Comparison of ENCODE assay signal across 19 cellular contexts in the genomic region with DNA sequence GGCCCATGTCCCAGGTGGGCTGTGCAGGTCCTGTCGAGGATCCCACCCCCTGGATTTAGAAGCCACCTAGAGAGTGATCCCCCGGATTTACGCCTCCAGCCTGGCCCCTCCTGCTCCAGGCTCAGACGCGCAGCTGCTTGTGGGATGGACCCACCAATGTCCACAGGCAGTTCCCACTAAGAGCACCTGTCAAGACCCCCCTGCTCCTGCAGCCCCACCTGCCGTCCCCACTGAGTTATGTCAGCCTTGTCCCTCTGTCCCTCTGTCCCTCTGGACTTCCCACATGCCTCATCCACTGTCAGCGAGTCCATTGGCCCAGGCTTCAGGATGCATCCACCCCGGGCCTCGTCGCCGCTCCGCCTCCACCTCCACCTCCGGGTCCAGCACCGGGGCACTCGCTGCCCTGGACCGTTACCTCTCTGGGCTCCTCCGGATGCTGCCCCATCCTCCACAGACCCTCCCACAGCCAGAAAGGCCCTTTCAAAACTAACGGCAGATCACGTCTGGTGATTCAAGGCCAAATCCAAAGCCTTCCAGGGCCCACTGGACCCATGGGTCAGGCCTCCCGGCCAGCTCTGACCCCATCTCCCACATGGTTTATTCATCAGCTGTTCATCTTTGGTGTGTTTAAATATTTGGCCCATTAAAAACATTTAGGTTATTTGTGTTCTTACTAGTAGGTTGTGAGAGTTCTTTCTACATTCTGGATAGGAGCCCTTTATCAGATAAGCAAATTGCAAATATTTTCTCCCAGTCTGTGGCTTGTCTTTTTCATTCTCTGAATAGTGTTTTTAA. TPM values are rescaled to one million over a fixed set of nuclear protein-coding genes. Genes with fewer than 3 reads are reported as not detected.
DNase-seq lines count a peak whose midpoint lies in the region; ATAC-seq and TF ChIP-seq lines count a peak whose summit lies in the region.
"Had no signal": no experiment of that assay in that cellular context is flagged by ENCODE, and none has a peak within 500 bp of the region (broad histone marks: within the 10 kb centered on the region; RNA-seq: fewer than 3 reads in every experiment).

No MANE protein-coding gene starts in this region.

- no peak overlapping the region for H2BK12ac ChIP-seq in neuronal stem cell (ENCODE audit: low read length)

- H3K4me3 ChIP-seq in right atrium auricular region (no peak overlapping the region), neuronal stem cell (ENCODE audit: low read length in 2 of 2) (no peak overlapping the region), vagina (no peak overlapping the region)
- H3K4me3 ChIP-seq: gastrocnemius medialis had no signal

- no peak for DNase-seq in Right ventricle myocardium inferior (ENCODE audit: missing footprints)
- no peak for DNase-seq in right atrium auricular region (ENCODE audit: low spot score)
- DNase-seq in Right ventricle myocardium superior = peak; percentile 30
- no peak for DNase-seq in neuronal stem cell (ENCODE audit: low spot score)
- DNase-seq in vagina (ENCODE audit: extremely low spot score in 2 of 2) = no peak
- no peak for DNase-seq in NCI-H2029 treated with DMSO at 0.1 percent for 48 hours (lab: John Stamatoyannopoulos, UW)
- DNase-seq in progenitor cell of endocrine pancreas (ENCODE audit: low spot score, unreplicated experiment) = no peak
- DNase-seq: anterior cingulate cortex, C1 segment of cervical spinal cord, midbrain, NCI-H1436 treated with DMSO at 0.1 percent for 48 hours, NCI-H2171 treated with DMSO at 0.1 percent for 48 hours, NCI-H526, SHP77 had no signal

- TF ChIP-seq CTCF in right atrium auricular region (IDR thresholded peaks at IDR 0.05) (no peak), vagina (IDR thresholded peaks at IDR 0.05) (no peak), progenitor cell of endocrine pancreas (IDR thresholded peaks at IDR 0.05; ENCODE audit: unreplicated experiment) (no peak)

- H3K18ac ChIP-seq in neuronal stem cell (ENCODE audit: low read length) = peak overlapping the region; percentile 2

- peak overlapping the region in 1 of 2 donors; percentile 16 for H3K27ac ChIP-seq in right atrium auricular region
- no peak overlapping the region for H3K27ac ChIP-seq in neuronal stem cell (replicated peaks; ENCODE audit: low read length)
- H3K27ac ChIP-seq in vagina = peak overlapping the region; percentile 7
- H3K27ac ChIP-seq: gastrocnemius medialis, HL-60 had no signal

- no peaks in the 10 kb centered on the region for H3K4me1 Mint-ChIP-seq in progenitor cell of endocrine pancreas (ENCODE audit: low read depth)
- H3K4me1 Mint-ChIP-seq: neural crest cell had no signal

- H3K14ac ChIP-seq in neuronal stem cell (ENCODE audit: low read length) = peak overlapping the region; percentile 47

- H3K4me2 ChIP-seq in neuronal stem cell (ENCODE audit: insufficient read depth, low read length, poor library complexity, severe bottlenecking) = no peak overlapping the region

- no peak overlapping the region for H2AFZ ChIP-seq in neuronal stem cell (ENCODE audit: low read length)

- H4K91ac ChIP-seq in neuronal stem cell (ENCODE audit: low read depth, low read length, poor library complexity) = no peak overlapping the region

- peak overlapping the region; percentile 88 for H2AK5ac ChIP-seq in neuronal stem cell (ENCODE audit: low read depth, low read length)

- peak overlapping the region; percentile 96 for H3K23ac ChIP-seq in neuronal stem cell (ENCODE audit: low read depth, low read length, poor library complexity)

- H4K8ac ChIP-seq in neuronal stem cell (ENCODE audit: low read depth, low read length) = no peak overlapping the region

- peaks cover 2% of the 10 kb centered on the region for H3K79me1 ChIP-seq in neuronal stem cell (ENCODE audit: low read depth, low read length)

- H3K4me3 Mint-ChIP-seq in progenitor cell of endocrine pancreas (ENCODE audit: low read depth) = no peak overlapping the region
- H3K4me3 Mint-ChIP-seq: neural crest cell had no signal

- peaks cover 7% of the 10 kb centered on the region for H3K27me3 Mint-ChIP-seq in progenitor cell of endocrine pancreas

- H2BK15ac ChIP-seq in neuronal stem cell (ENCODE audit: low read length) = no peak overlapping the region

- intact Hi-C loops in Right ventricle myocardium inferior (cut with DNase I) = no loop called here
- intact Hi-C loops in Right ventricle myocardium superior (cut with DNase I) = no loop called here
- intact Hi-C loops in vagina (cut with DNase I) = no loop called here

- H3K36me3 Mint-ChIP-seq in progenitor cell of endocrine pancreas (ENCODE audit: insufficient read depth) = no peaks in the 10 kb centered on the region

- no peak overlapping the region for H3K27ac Mint-ChIP-seq in progenitor cell of endocrine pancreas

- peaks cover 12% of the 10 kb centered on the region for H3K9me3 Mint-ChIP-seq in progenitor cell of endocrine pancreas (ENCODE audit: low read depth)

- no peak for TF ChIP-seq POLR2A in vagina (IDR thresholded peaks at IDR 0.05)

- ATAC-seq in Right ventricle myocardium inferior (peak; percentile 18), Right ventricle myocardium superior (ENCODE audit: poor library complexity) (peak; percentile 34), GM21423 (IDR thresholded peaks at IDR 0.05; ENCODE audit: unreplicated experiment) (no peak)
- ATAC-seq: gastrocnemius medialis had no signal

- H3K9me3 ChIP-seq in right atrium auricular region (peaks cover 0 to 9% of the 10 kb centered on the region in 2 donors), neuronal stem cell (replicated peaks in 1 of 2; ENCODE audit: control insufficient read depth in 2 of 2, insufficient read depth in 1 of 2, low read depth in 1 of 2, low read length in 2 of 2) (peaks cover 0 to 5% of the 10 kb centered on the region in 2 donors), vagina (no peaks in the 10 kb centered on the region)
- H3K9me3 ChIP-seq: gastrocnemius medialis had no signal

- H2BK120ac ChIP-seq in neuronal stem cell (ENCODE audit: low read depth, low read length) = no peak overlapping the region

- H3K36me3 ChIP-seq in right atrium auricular region (peaks cover 12% of the 10 kb centered on the region), neuronal stem cell (replicated peaks in 1 of 2; ENCODE audit: control insufficient read depth in 2 of 2, insufficient read depth in 2 of 2, low read length in 2 of 2) (no peaks in the 10 kb centered on the region), vagina (no peaks in the 10 kb centered on the region)
- H3K36me3 ChIP-seq: gastrocnemius medialis had no signal

- peak overlapping the region; percentile 33 for H2BK5ac ChIP-seq in neuronal stem cell (ENCODE audit: low read length)

- H3K27me3 ChIP-seq in right atrium auricular region = no peaks in the 10 kb centered on the region
- H3K27me3 ChIP-seq in neuronal stem cell (ENCODE audit: control insufficient read depth in 3 of 3, insufficient read depth in 3 of 3, low read depth in 1 of 3, low read length in 3 of 3) = no peaks in the 10 kb centered on the region
- no peaks in the 10 kb centered on the region for H3K27me3 ChIP-seq in vagina
- H3K27me3 ChIP-seq: gastrocnemius medialis had no signal

- no peak overlapping the region for H3K9ac ChIP-seq in neuronal stem cell (ENCODE audit: low read depth, low read length, poor library complexity)

- H3K4me1 ChIP-seq in right atrium auricular region (no peaks in the 10 kb centered on the region), neuronal stem cell (ENCODE audit: control insufficient read depth in 2 of 2, insufficient read depth in 1 of 2, low read depth in 1 of 2, low read length in 2 of 2) (no peaks in the 10 kb centered on the region), vagina (no peaks in the 10 kb centered on the region)
- H3K4me1 ChIP-seq: gastrocnemius medialis had no signal

- no peak overlapping the region for H3K4ac ChIP-seq in neuronal stem cell (ENCODE audit: low read length)

- no CpG with 5 or more reads among the region's 20 CpGs for WGBS in neuronal stem cell (ENCODE audit: extremely low coverage in 2 of 2, insufficient read length in 2 of 2, insufficient replicate concordance in 1 of 2), 2 donors

RNA-seq across cellular contexts. Expression of a gene that starts 28.3 kb away (rescaled TPM):
- total RNA-seq in Right ventricle myocardium inferior = 131 TPM
- total RNA-seq in right atrium auricular region = 100 to 1,000 TPM in 1 of 2 donors, 10 to 100 TPM in 1; 33.8 to 124 TPM
- total RNA-seq in Right ventricle myocardium superior = 123 TPM
- 2.9 TPM for polyA plus RNA-seq in neuronal stem cell (2013, experiment 1 of 2)
- polyA plus RNA-seq in neuronal stem cell (2013, experiment 2 of 2) = 2.8 TPM
- 33.1 TPM for total RNA-seq in vagina
- total RNA-seq in progenitor cell of endocrine pancreas = 0.69 and 0.86 TPM in 2 replicates
- total RNA-seq: OCI-LY7 had no signal

Comparison
In these comparisons a context has a peak if more than half of its experiments do, and no peak if none do; other contexts are left out.
1. RNA of a gene that starts 28.3 kb away (total RNA-seq): 131 TPM in Right ventricle myocardium inferior (single experiment), 33.8 to 124 TPM in right atrium auricular region, 123 TPM in Right ventricle myocardium superior (single experiment) and 33.1 TPM in vagina (single experiment); 0.69 to 0.86 TPM in progenitor cell of endocrine pancreas; every median in the first group is over 10 times any median in the second.